ENCODE assay signal across 21 cellular contexts in the genomic region with DNA sequence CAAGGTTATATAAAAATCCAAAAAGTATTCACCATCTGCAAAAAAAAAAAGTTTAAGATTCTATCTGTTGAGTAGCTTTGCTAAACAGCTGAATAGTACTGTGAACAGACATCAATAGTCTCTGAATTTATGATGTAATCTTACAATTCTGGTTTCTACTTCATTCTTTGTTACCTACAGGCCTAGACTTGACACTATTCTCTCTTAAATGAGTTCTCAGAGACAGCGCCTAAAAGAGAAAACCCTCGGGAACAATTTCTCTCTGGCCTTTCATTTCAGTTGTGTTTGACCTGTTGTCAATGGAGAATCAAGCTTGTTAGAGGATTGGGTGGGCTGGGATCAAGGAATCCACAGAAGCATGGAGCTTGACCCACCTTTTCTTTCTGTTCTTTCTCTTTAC.
"Had no signal": no experiment of that assay in that cellular context is flagged by ENCODE, and none has a peak within 500 bp of the region (broad histone marks: within the 10 kb centered on the region; RNA-seq: fewer than 3 reads in every experiment).

No MANE protein-coding gene starts in this region.

- H3K27me3 ChIP-seq: adrenal gland, ascending aorta, brain microvascular endothelial cell, thyroid gland had no signal

- H3K4me1 ChIP-seq: ascending aorta, thyroid gland had no signal

- H3K36me3 ChIP-seq: adrenal gland, ascending aorta, brain microvascular endothelial cell, thyroid gland had no signal

- DNase-seq: activated CD4-positive, alpha-beta T cell treated with anti-CD3 and anti-CD28 coated beads for 1 hour; activated CD4-positive, alpha-beta T cell treated with anti-CD3 and anti-CD28 coated beads, Interleukin-2, amount 50 U/mL, for 1 hour; activated CD8-positive, alpha-beta T cell treated with anti-CD3 and anti-CD28 coated beads, Interleukin-2, amount 10 ng/mL, durations not matched to agents 7 days and 5 days; activated gamma-delta T cell treated with Interleukin-2 at 50 U/mL for 16 hours; adrenal gland; brain microvascular endothelial cell; effector memory CD4-positive, alpha-beta T cell; foreskin fibroblast; left ventricle myocardium superior; retina; stimulated activated CD4-positive, alpha-beta T cell treated with anti-CD3 and anti-CD28 coated beads, Interleukin-12 subunit alpha, Interleukin-12 subunit beta, amount 100 ng/mL, for 4 hours; stimulated activated CD4-positive, alpha-beta T cell treated with anti-CD3 and anti-CD28 coated beads, Interleukin-4, amount 100 ng/mL, for 4 hours; stimulated activated naive CD8-positive, alpha-beta T cell treated with anti-CD3 and anti-CD28 coated beads, Interleukin-15, Interleukin-2, amounts not matched to agents 100 U/mL and 50 U/mL, for 24 hours; T-helper 1 cell; thyroid gland had no signal

- H3K4me3 Mint-ChIP-seq: activated CD8-positive, alpha-beta T cell treated with anti-CD3 and anti-CD28 coated beads, Interleukin-2, amount 10 ng/mL, durations not matched to agents 7 days and 5 days; activated naive CD8-positive, alpha-beta T cell; activated T-helper 1 cell treated with anti-CD3 and anti-CD28 coated beads, Interleukin-12 subunit alpha, Interleukin-12 subunit beta, Interleukin-2, Interleukin-4 antibody, amounts not matched to agents 30 ng/mL and 10 ng/mL and 1 ng/mL, durations not matched to agents 14 hours and 24 hours and 36 hours; central memory CD8-positive, alpha-beta T cell; natural killer cell treated with Interleukin-12 subunit alpha and Interleukin-12 subunit beta and Interleukin-15 and Interleukin-18, amount 100 ng/mL, for 72 hours had no signal

- H3K27ac ChIP-seq: adrenal gland, ascending aorta, brain microvascular endothelial cell, thyroid gland had no signal

- H3K4me3 ChIP-seq: adrenal gland, ascending aorta, thyroid gland had no signal

- H3K9me3 Mint-ChIP-seq: activated T-helper 1 cell treated with anti-CD3 and anti-CD28 coated beads, Interleukin-12 subunit alpha, Interleukin-12 subunit beta, Interleukin-2, Interleukin-4 antibody, amounts not matched to agents 30 ng/mL and 10 ng/mL and 1 ng/mL, durations not matched to agents 14 hours and 24 hours and 36 hours; central memory CD8-positive, alpha-beta T cell; natural killer cell treated with Interleukin-12 subunit alpha and Interleukin-12 subunit beta and Interleukin-15 and Interleukin-18, amount 100 ng/mL, for 72 hours had no signal

- H3K36me3 Mint-ChIP-seq: activated naive CD8-positive, alpha-beta T cell; natural killer cell treated with Interleukin-12 subunit alpha and Interleukin-12 subunit beta and Interleukin-15 and Interleukin-18, amount 100 ng/mL, for 72 hours had no signal

- H3K9me3 ChIP-seq: adrenal gland, ascending aorta, thyroid gland had no signal

- H3K27me3 Mint-ChIP-seq: activated naive CD8-positive, alpha-beta T cell had no signal

- H3K27ac Mint-ChIP-seq: activated CD8-positive, alpha-beta T cell treated with anti-CD3 and anti-CD28 coated beads, Interleukin-2, amount 10 ng/mL, durations not matched to agents 7 days and 5 days; activated T-helper 1 cell treated with anti-CD3 and anti-CD28 coated beads, Interleukin-12 subunit alpha, Interleukin-12 subunit beta, Interleukin-2, Interleukin-4 antibody, amounts not matched to agents 30 ng/mL and 10 ng/mL and 1 ng/mL, durations not matched to agents 14 hours and 24 hours and 36 hours; natural killer cell treated with Interleukin-12 subunit alpha and Interleukin-12 subunit beta and Interleukin-15 and Interleukin-18, amount 100 ng/mL, for 72 hours; progenitor cell of endocrine pancreas had no signal

- ATAC-seq: activated CD8-positive, alpha-beta T cell treated with anti-CD3 and anti-CD28 coated beads, Interleukin-2, amount 10 ng/mL, durations not matched to agents 7 days and 5 days; left ventricle myocardium superior; natural killer cell treated with Interleukin-12 subunit alpha and Interleukin-12 subunit beta and Interleukin-15 and Interleukin-18, amount 100 ng/mL, for 72 hours; stimulated activated naive CD8-positive, alpha-beta T cell treated with anti-CD3 and anti-CD28 coated beads, Interleukin-15, Interleukin-2, amounts not matched to agents 100 U/mL and 50 U/mL, for 24 hours had no signal
